In genomic region chr10:110398419-110399162, GRCh38 we compare ENCODE assay signal across 9 cellular contexts.
A peak's percentile ranks its signal among the peaks of the same experiment; 100 is the strongest.
DNase-seq lines count a peak whose midpoint lies in the region; ATAC-seq, FAIRE-seq and TF ChIP-seq lines count a peak whose summit lies in the region.
"Had no signal": no experiment of that assay in that cellular context is flagged by ENCODE, and none has a peak within 500 bp of the region (broad histone marks: within the 10 kb centered on the region; RNA-seq: fewer than 3 reads in every experiment).

No MANE protein-coding gene starts in this region.

- POLR2A ChIA-PET in K562 (lab: Yijun Ruan, JAX), result interaction anchor here (0.6 kb wide), 1 partner anchor 61 kb away, joined by 3 read pairs; no protein-coding TSS in a partner anchor

- TF ChIP-seq EP300 in K562 (IDR thresholded peaks at IDR 0.05; ENCODE audit: low read length), result no peak

- no peaks in the 10 kb centered on the region for H3K9me3 ChIP-seq in K562 (replicated peaks; ENCODE audit: control insufficient read depth, insufficient read depth, low read depth, low read length)

- 24% methylated on average over 7 of the region's 9 CpGs for WGBS in K562 (ENCODE audit: insufficient coverage, low coverage, missing lambda C conversion rate)

- BruUV-seq in K562 (replicated peaks; lab: Mats Ljungman, UMichigan), result no TSS peak

- no peak overlapping the region for H2AFZ ChIP-seq in K562 (ENCODE audit: low read depth, low read length)

- DNase-seq in activated T-cell treated with anti-CD3 and anti-CD28 coated beads, Interleukin-2, amount 50 U/mL, for 72 hours, result no peak
- DNase-seq in activated T-cell treated with anti-CD3 and anti-CD28 coated beads, Interleukin-2, amount 50 U/mL, for 1 hour, result no peak
- peak in 2 of 4 experiments; percentile 26 to 37 for DNase-seq in K562 (ENCODE audit: extremely low read depth in 1 of 4, low spot score in 3 of 4)
- peak; percentile 84 for DNase-seq in kidney glomerular epithelial cell (lab: John Stamatoyannopoulos, UW)
- peak; percentile 93 for DNase-seq in ureter (ENCODE audit: low spot score)
- no peak for DNase-seq in germinal center (ENCODE audit: low spot score)
- DNase-seq: DND-41 had no signal

- H3K36me3 Mint-ChIP-seq in activated T-cell treated with anti-CD3 and anti-CD28 coated beads, Interleukin-2, amount 50 U/mL, for 72 hours (ENCODE audit: insufficient read depth in 2 of 2), result no peaks in the 10 kb centered on the region

- no peak for FAIRE-seq in K562 (lab: Jason Lieb, UNC)

- in situ Hi-C loops in K562 (cut with MboI), result no loop called here

- peak overlapping the region; percentile 54 for H3K27ac Mint-ChIP-seq in activated T-cell treated with anti-CD3 and anti-CD28 coated beads, Interleukin-2, amount 50 U/mL, for 72 hours

- H3K27me3 ChIP-seq in K562 (ENCODE audit: control insufficient read depth in 2 of 2, insufficient read depth in 2 of 2, low read length in 2 of 2), result peaks cover under 1 to 12% of the 10 kb centered on the region in 2 experiments; a peak in 3 of 5 replicates

- intact Hi-C loops in K562 (cut with micrococcal nuclease), result loop anchor here (5.0 kb wide), 1 partner anchor 41 kb away; no protein-coding TSS in a partner anchor

- H3K4me2 ChIP-seq in K562 (ENCODE audit: insufficient read depth, low read length), result no peak overlapping the region

- H3K9ac ChIP-seq in K562 (ENCODE audit: insufficient read depth in 1 of 2, low read depth in 2 of 2, low read length in 2 of 2), result no peak overlapping the region

- no peaks in the 10 kb centered on the region for H3K9me3 Mint-ChIP-seq in activated T-cell treated with anti-CD3 and anti-CD28 coated beads, Interleukin-2, amount 50 U/mL, for 72 hours

- ATAC-seq in activated T-cell treated with anti-CD3 and anti-CD28 coated beads, Interleukin-2, amount 50 U/mL, for 72 hours (replicated peaks in 1 of 2), result no peak
- no peak; the same call in 2 of the 3 replicates for ATAC-seq in K562
- no peak for ATAC-seq in GM21825 (IDR thresholded peaks at IDR 0.05; ENCODE audit: unreplicated experiment)
- ATAC-seq in HG03565 (IDR thresholded peaks at IDR 0.05; ENCODE audit: unreplicated experiment), result no peak

- H4K20me1 ChIP-seq in K562 (replicated peaks; ENCODE audit: control insufficient read depth, insufficient read depth, low read length), result no peaks in the 10 kb centered on the region; the same call in 1 of the 2 replicates

- TF ChIP-seq POLR2A in K562 (conservative IDR thresholded peaks at IDR 0.05), result no peak

- H3K79me2 ChIP-seq in K562 (ENCODE audit: control insufficient read depth, insufficient read depth, low read length), result no peaks in the 10 kb centered on the region

- H3K9me1 ChIP-seq in K562 (ENCODE audit: control insufficient read depth, insufficient read depth, low read length), result no peaks in the 10 kb centered on the region

- TF ChIP-seq CTCF in K562 (IDR thresholded peaks at IDR 0.05 in 2 of 3, conservative IDR thresholded peaks at IDR 0.05 in 1 of 3; ENCODE audit: insufficient read depth in 2 of 3, low read depth in 1 of 3, low read length in 3 of 3), result no peak

- no peak overlapping the region for H3K4me3 Mint-ChIP-seq in activated T-cell treated with anti-CD3 and anti-CD28 coated beads, Interleukin-2, amount 50 U/mL, for 72 hours

- no peak overlapping the region for H3K27ac ChIP-seq in K562 (ENCODE audit: extremely low read depth, low read depth, low read length)

- H3K4me1 Mint-ChIP-seq in activated T-cell treated with anti-CD3 and anti-CD28 coated beads, Interleukin-2, amount 50 U/mL, for 72 hours (ENCODE audit: low read depth), result peaks cover 40% of the 10 kb centered on the region

- no peaks in the 10 kb centered on the region for H3K27me3 Mint-ChIP-seq in activated T-cell treated with anti-CD3 and anti-CD28 coated beads, Interleukin-2, amount 50 U/mL, for 72 hours (ENCODE audit: low read depth)

- no peaks in the 10 kb centered on the region for H3K36me3 ChIP-seq in K562 (ENCODE audit: control insufficient read depth, insufficient read depth, low read length)

- no peak overlapping the region for H3K4me3 ChIP-seq in K562

- CTCF ChIA-PET in K562 (lab: Yijun Ruan, JAX; ENCODE audit: low intra/inter-chr PET ratio), result no interaction called here

- no peak for TF ChIP-seq RAD21 in K562 (CRISPR knock-in tag; conservative IDR thresholded peaks at IDR 0.05 in 1 of 2, IDR thresholded peaks at IDR 0.05 in 1 of 2)

- peaks cover 0 to 11% of the 10 kb centered on the region in 2 experiments; a peak in 4 of 5 replicates for H3K4me1 ChIP-seq in K562 (replicated peaks in 1 of 2; ENCODE audit: control insufficient read depth in 2 of 2, insufficient read depth in 2 of 2, low read length in 2 of 2)

TF ChIP-seq in K562, 482 proteins besides CTCF, POLR2A, EP300 and RAD21 (continues in another document):
- no peak for TF ChIP-seq SAP30 (IDR thresholded peaks at IDR 0.05; ENCODE audit: borderline replicate concordance, insufficient read depth, low read depth, low read length, poor library complexity, severe bottlenecking)
- TF ChIP-seq SMARCB1 (IDR thresholded peaks at IDR 0.05; ENCODE audit: insufficient read length, low read depth), result no peak
- TF ChIP-seq KAT2B (IDR thresholded peaks at IDR 0.05; ENCODE audit: low read depth, low read length), result no peak
- no peak for TF ChIP-seq TCF15 (CRISPR knock-in tag; IDR thresholded peaks at IDR 0.05)
- 0 out of 2 replicates have a peak, but pooled peaks have one; percentile 28 for TF ChIP-seq FOXJ2 (tag; IDR thresholded peaks at IDR 0.05)
- no peak for TF ChIP-seq ZFPM2 (CRISPR knock-in tag; IDR thresholded peaks at IDR 0.05)
- no peak for TF ChIP-seq PML (IDR thresholded peaks at IDR 0.05; ENCODE audit: low read length)
- TF ChIP-seq ZNF584 (CRISPR knock-in tag; IDR thresholded peaks at IDR 0.05; ENCODE audit: low read depth), result peak; percentile 48; the same call in 1 of the 2 replicates
- TF ChIP-seq ZNF263 (CRISPR knock-in tag; IDR thresholded peaks at IDR 0.05; ENCODE audit: borderline replicate concordance), result no peak
- TF ChIP-seq PBX2 (CRISPR knock-in tag; IDR thresholded peaks at IDR 0.05; ENCODE audit: low read depth), result no peak
- 0 out of 2 replicates have a peak, but pooled peaks have one; percentile 10 for TF ChIP-seq PBX2 (tag; conservative IDR thresholded peaks at IDR 0.05; ENCODE audit: low read depth)
- TF ChIP-seq SP1 (CRISPR knock-in tag; IDR thresholded peaks at IDR 0.05), result no peak
- TF ChIP-seq ELF1 (tag; IDR thresholded peaks at IDR 0.05), result no peak
- TF ChIP-seq HDAC6 (IDR thresholded peaks at IDR 0.05; ENCODE audit: low read depth, low read length), result no peak
- no peak for TF ChIP-seq RBM15 (IDR thresholded peaks at IDR 0.05; ENCODE audit: insufficient read depth, low read length)
- no peak for TF ChIP-seq COPS2 (conservative IDR thresholded peaks at IDR 0.05)
- TF ChIP-seq SNIP1 (IDR thresholded peaks at IDR 0.05; ENCODE audit: low read depth), result no peak
- TF ChIP-seq OTX1 (CRISPR knock-in tag; IDR thresholded peaks at IDR 0.05), result no peak
- no peak for TF ChIP-seq HNRNPLL (IDR thresholded peaks at IDR 0.05; ENCODE audit: low read depth, low read length, poor library complexity, severe bottlenecking)
- no peak for TF ChIP-seq NRF1 (conservative IDR thresholded peaks at IDR 0.05 in 1 of 2, IDR thresholded peaks at IDR 0.05 in 1 of 2)
- no peak for TF ChIP-seq RB1 (IDR thresholded peaks at IDR 0.05; ENCODE audit: low read depth)
- peak; percentile 8 for TF ChIP-seq MEIS2 (IDR thresholded peaks at IDR 0.05; ENCODE audit: partially characterized antibody)
- TF ChIP-seq CTBP1 (IDR thresholded peaks at IDR 0.05; ENCODE audit: borderline replicate concordance), result no peak

Comparison
In these comparisons a context has a peak if more than half of its experiments do, and no peak if none do; other contexts are left out.
1. DNase-seq: peak in kidney glomerular epithelial cell (single experiment) and ureter (single experiment); none in activated T-cell treated with anti-CD3 and anti-CD28 coated beads, Interleukin-2, amount 50 U/mL, for 72 hours (0 of 2), activated T-cell treated with anti-CD3 and anti-CD28 coated beads, Interleukin-2, amount 50 U/mL, for 1 hour (single experiment) and germinal center (single experiment).